In the genomic region with DNA sequence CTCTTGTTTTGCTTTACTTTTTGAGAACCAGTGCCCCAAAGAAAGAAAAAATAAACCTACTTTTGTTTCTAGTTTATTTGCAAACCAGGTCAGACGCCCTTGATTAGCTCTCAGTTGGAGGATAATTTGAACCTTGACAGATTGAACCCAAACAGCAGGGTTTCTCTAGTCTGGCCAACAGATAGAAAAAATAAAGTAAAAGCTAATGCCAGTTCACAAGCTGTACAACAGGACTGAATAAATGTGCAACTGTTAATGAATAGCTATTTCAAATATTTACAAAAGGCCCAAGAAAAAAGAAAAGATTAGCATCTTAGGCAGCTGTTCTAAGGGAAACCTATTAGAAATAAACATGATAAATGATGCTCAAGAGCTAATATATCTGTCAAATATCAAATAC, we compare ENCODE assay signal across 25 cellular contexts.
DNase-seq lines count a peak whose midpoint lies in the region; ATAC-seq and TF ChIP-seq lines count a peak whose summit lies in the region.
"Had no signal": no experiment of that assay in that cellular context is flagged by ENCODE, and none has a peak within 500 bp of the region (broad histone marks: within the 10 kb centered on the region; RNA-seq: fewer than 3 reads in every experiment).

No MANE protein-coding gene starts in this region.

- no peaks in the 10 kb centered on the region for H3K36me3 Mint-ChIP-seq in WTC11
- H3K36me3 Mint-ChIP-seq: CD14-positive monocyte; natural killer cell treated with Interleukin-12 subunit alpha and Interleukin-12 subunit beta and Interleukin-15 and Interleukin-18, amount 100 ng/mL, for 72 hours; stimulated activated memory B cell treated with anti-CD40 and anti-IgM and Interleukin-4, amounts not matched to agents 10 μg/mL and 1 μg/mL and 100 μg/mL, for 72 hours had no signal

- WGBS in right lobe of liver (ENCODE audit: insufficient coverage, low coverage, low lambda C conversion rate, missing lambda C conversion rate): 13% methylated on average over 1 of the region's 1 CpG

- peaks cover 0 to 26% (median 4%) of the 10 kb centered on the region in 4 donors for H3K4me1 ChIP-seq in right lobe of liver
- H3K4me1 ChIP-seq: esophagus muscularis mucosa, gastroesophageal sphincter, testis had no signal

- ATAC-seq in WTC11: no peak
- peak; percentile 83 to 95 (median 88) for ATAC-seq in right lobe of liver
- no peak for ATAC-seq in HG03460 (IDR thresholded peaks at IDR 0.05; ENCODE audit: unreplicated experiment)
- ATAC-seq in HG03039 (IDR thresholded peaks at IDR 0.05; ENCODE audit: unreplicated experiment): no peak
- ATAC-seq: activated CD4-positive, CD25-positive, alpha-beta regulatory T cell treated with anti-CD3 and anti-CD28 coated beads, Interleukin-2, amount 50 U/mL, for 24 hours; activated CD8-positive, alpha-beta T cell treated with anti-CD3 and anti-CD28 coated beads for 36 hours; gastroesophageal sphincter; K562; natural killer cell treated with Interleukin-12 subunit alpha and Interleukin-12 subunit beta and Interleukin-15 and Interleukin-18, amount 100 ng/mL, for 72 hours; stimulated activated memory B cell treated with anti-CD40 and anti-IgM and Interleukin-4, amounts not matched to agents 10 μg/mL and 1 μg/mL and 100 μg/mL, for 72 hours had no signal

- H3K4me3 Mint-ChIP-seq in WTC11: peak overlapping the region; percentile 18; the same call in 1 of the 2 replicates
- H3K4me3 Mint-ChIP-seq: activated CD8-positive, alpha-beta T cell treated with anti-CD3 and anti-CD28 coated beads for 36 hours; CD14-positive monocyte; natural killer cell treated with Interleukin-12 subunit alpha and Interleukin-12 subunit beta and Interleukin-15 and Interleukin-18, amount 100 ng/mL, for 72 hours; stimulated activated memory B cell treated with anti-CD40 and anti-IgM and Interleukin-4, amounts not matched to agents 10 μg/mL and 1 μg/mL and 100 μg/mL, for 72 hours had no signal

- intact Hi-C loops in right lobe of liver (cut with DNase I): no loop called here

- peak overlapping the region in 1 of 3 donors; percentile 54 for H3K27ac ChIP-seq in right lobe of liver
- H3K27ac ChIP-seq: esophagus muscularis mucosa, gastroesophageal sphincter, testis had no signal

- TF ChIP-seq POLR2A in right lobe of liver (IDR thresholded peaks at IDR 0.05): no peak

- TF ChIP-seq CTCF in WTC11 (IDR thresholded peaks at IDR 0.05) (no peak), right lobe of liver (IDR thresholded peaks at IDR 0.05) (no peak)

- peak overlapping the region; percentile 81 for H3K27ac Mint-ChIP-seq in WTC11
- H3K27ac Mint-ChIP-seq: activated CD8-positive, alpha-beta T cell treated with anti-CD3 and anti-CD28 coated beads for 36 hours; CD14-positive monocyte; natural killer cell treated with Interleukin-12 subunit alpha and Interleukin-12 subunit beta and Interleukin-15 and Interleukin-18, amount 100 ng/mL, for 72 hours; stimulated activated memory B cell treated with anti-CD40 and anti-IgM and Interleukin-4, amounts not matched to agents 10 μg/mL and 1 μg/mL and 100 μg/mL, for 72 hours had no signal

- peak overlapping the region in 1 of 3 donors; percentile 3 for H3K4me3 ChIP-seq in right lobe of liver
- H3K4me3 ChIP-seq: esophagus muscularis mucosa, gastroesophageal sphincter, K562, testis had no signal

- H3K27me3 Mint-ChIP-seq in WTC11 (ENCODE audit: low read depth): no peaks in the 10 kb centered on the region
- H3K27me3 Mint-ChIP-seq: activated CD8-positive, alpha-beta T cell treated with anti-CD3 and anti-CD28 coated beads for 36 hours; natural killer cell treated with Interleukin-12 subunit alpha and Interleukin-12 subunit beta and Interleukin-15 and Interleukin-18, amount 100 ng/mL, for 72 hours; stimulated activated memory B cell treated with anti-CD40 and anti-IgM and Interleukin-4, amounts not matched to agents 10 μg/mL and 1 μg/mL and 100 μg/mL, for 72 hours had no signal

- peak; percentile 93 for DNase-seq in DMS79 treated with DMSO at 0.1 percent for 48 hours (lab: John Stamatoyannopoulos, UW)
- DNase-seq in NCI-H1417 (lab: John Stamatoyannopoulos, UW): peak in 2 of 3 experiments; percentile 46 to 84
- DNase-seq in WTC11 (ENCODE audit: low spot score): no peak
- no peak for DNase-seq in right lobe of liver
- no peak for DNase-seq in GM03348 (ENCODE audit: low spot score)
- no peak for DNase-seq in activated gamma-delta T cell treated with Interleukin-2 at 50 U/mL for 16 hours
- DNase-seq: activated CD8-positive, alpha-beta T cell treated with anti-CD3 and anti-CD28 coated beads for 36 hours; activated naive CD4-positive, alpha-beta T cell treated with Interleukin-2 at 50 U/mL for 16 hours; caudate nucleus; HCEC 1CT; MM.1S; NCI-H2029; posterior cingulate gyrus; stimulated activated CD4-positive, alpha-beta T cell treated with anti-CD3 and anti-CD28 coated beads, Interleukin-1b, Interleukin-23, amount 100 ng/mL, for 48 hours; T-helper 9 cell; testis had no signal

- H3K9me3 Mint-ChIP-seq in WTC11: no peaks in the 10 kb centered on the region
- H3K9me3 Mint-ChIP-seq: activated CD8-positive, alpha-beta T cell treated with anti-CD3 and anti-CD28 coated beads for 36 hours; CD14-positive monocyte; natural killer cell treated with Interleukin-12 subunit alpha and Interleukin-12 subunit beta and Interleukin-15 and Interleukin-18, amount 100 ng/mL, for 72 hours; stimulated activated memory B cell treated with anti-CD40 and anti-IgM and Interleukin-4, amounts not matched to agents 10 μg/mL and 1 μg/mL and 100 μg/mL, for 72 hours had no signal

- no peaks in the 10 kb centered on the region for H3K27me3 ChIP-seq in right lobe of liver
- H3K27me3 ChIP-seq: esophagus muscularis mucosa, gastroesophageal sphincter, testis had no signal

- no peaks in the 10 kb centered on the region for H3K36me3 ChIP-seq in right lobe of liver
- H3K36me3 ChIP-seq: esophagus muscularis mucosa, gastroesophageal sphincter had no signal

- H3K4me1 Mint-ChIP-seq in WTC11: peaks cover 60% of the 10 kb centered on the region
- H3K4me1 Mint-ChIP-seq: CD14-positive monocyte; stimulated activated memory B cell treated with anti-CD40 and anti-IgM and Interleukin-4, amounts not matched to agents 10 μg/mL and 1 μg/mL and 100 μg/mL, for 72 hours had no signal

- POLR2A ChIA-PET in WTC11 (lab: Charles Lee): no interaction called here

- CTCF ChIA-PET in WTC11 (lab: Charles Lee): interaction anchor here (1.1 to 1.3 kb wide), 2 partner anchors 10 to 722 kb away, joined by 3 to 6 read pairs; no protein-coding TSS in a partner anchor

- H3K9me3 ChIP-seq in right lobe of liver: no peaks in the 10 kb centered on the region
- H3K9me3 ChIP-seq: esophagus muscularis mucosa, gastroesophageal sphincter, testis had no signal

TF ChIP-seq in WTC11, 78 proteins besides CTCF, POLR2A, EP300 and RAD21:
- TF ChIP-seq MYBL2 (CRISPR knock-in tag; IDR thresholded peaks at IDR 0.05) (no peak), TEAD1 (CRISPR knock-in tag; IDR thresholded peaks at IDR 0.05) (no peak), CREM (CRISPR knock-in tag; IDR thresholded peaks at IDR 0.05) (no peak), ZNF138 (CRISPR knock-in tag; conservative IDR thresholded peaks at IDR 0.05) (no peak), TP53 (CRISPR knock-in tag; IDR thresholded peaks at IDR 0.05) (no peak), FOXJ3 (CRISPR knock-in tag; IDR thresholded peaks at IDR 0.05; ENCODE audit: borderline replicate concordance) (no peak), ZNF671 (CRISPR knock-in tag; IDR thresholded peaks at IDR 0.05) (no peak), NR1H2 (CRISPR knock-in tag; IDR thresholded peaks at IDR 0.05) (no peak), KAT7 (CRISPR knock-in tag; IDR thresholded peaks at IDR 0.05; ENCODE audit: borderline replicate concordance) (no peak)
- TF ChIP-seq, protein P1, sequence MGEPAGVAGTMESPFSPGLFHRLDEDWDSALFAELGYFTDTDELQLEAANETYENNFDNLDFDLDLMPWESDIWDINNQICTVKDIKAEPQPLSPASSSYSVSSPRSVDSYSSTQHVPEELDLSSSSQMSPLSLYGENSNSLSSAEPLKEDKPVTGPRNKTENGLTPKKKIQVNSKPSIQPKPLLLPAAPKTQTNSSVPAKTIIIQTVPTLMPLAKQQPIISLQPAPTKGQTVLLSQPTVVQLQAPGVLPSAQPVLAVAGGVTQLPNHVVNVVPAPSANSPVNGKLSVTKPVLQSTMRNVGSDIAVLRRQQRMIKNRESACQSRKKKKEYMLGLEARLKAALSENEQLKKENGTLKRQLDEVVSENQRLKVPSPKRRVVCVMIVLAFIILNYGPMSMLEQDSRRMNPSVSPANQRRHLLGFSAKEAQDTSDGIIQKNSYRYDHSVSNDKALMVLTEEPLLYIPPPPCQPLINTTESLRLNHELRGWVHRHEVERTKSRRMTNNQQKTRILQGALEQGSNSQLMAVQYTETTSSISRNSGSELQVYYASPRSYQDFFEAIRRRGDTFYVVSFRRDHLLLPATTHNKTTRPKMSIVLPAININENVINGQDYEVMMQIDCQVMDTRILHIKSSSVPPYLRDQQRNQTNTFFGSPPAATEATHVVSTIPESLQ (CRISPR knock-in tag; IDR thresholded peaks at IDR 0.05): no peak
- TF ChIP-seq, protein P2, sequence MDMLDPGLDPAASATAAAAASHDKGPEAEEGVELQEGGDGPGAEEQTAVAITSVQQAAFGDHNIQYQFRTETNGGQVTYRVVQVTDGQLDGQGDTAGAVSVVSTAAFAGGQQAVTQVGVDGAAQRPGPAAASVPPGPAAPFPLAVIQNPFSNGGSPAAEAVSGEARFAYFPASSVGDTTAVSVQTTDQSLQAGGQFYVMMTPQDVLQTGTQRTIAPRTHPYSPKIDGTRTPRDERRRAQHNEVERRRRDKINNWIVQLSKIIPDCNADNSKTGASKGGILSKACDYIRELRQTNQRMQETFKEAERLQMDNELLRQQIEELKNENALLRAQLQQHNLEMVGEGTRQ (CRISPR knock-in tag; IDR thresholded peaks at IDR 0.05): no peak

Comparison
In these comparisons a context has a peak if more than half of its experiments do, and no peak if none do; other contexts are left out.
1. DNase-seq: peak in DMS79 treated with DMSO at 0.1 percent for 48 hours (single experiment) and NCI-H1417 (2 of 3); none in WTC11 (single experiment), right lobe of liver (0 of 3), GM03348 (single experiment) and activated gamma-delta T cell treated with Interleukin-2 at 50 U/mL for 16 hours (single experiment).
2. ATAC-seq: peak in right lobe of liver (4 of 4); none in WTC11 (single experiment), HG03460 (single experiment) and HG03039 (single experiment).